18 cellular contexts compared by ENCODE assay signal in genomic region chr16:68499011-68499410, GRCh38.
A peak's percentile ranks its signal among the peaks of the same experiment; 100 is the strongest.
DNase-seq lines count a peak whose midpoint lies in the region; ATAC-seq and TF ChIP-seq lines count a peak whose summit lies in the region.
"Had no signal": no experiment of that assay in that cellular context is flagged by ENCODE, and none has a peak within 500 bp of the region (broad histone marks: within the 10 kb centered on the region; RNA-seq: fewer than 3 reads in every experiment).

No MANE protein-coding gene starts in this region.

- no peak for TF ChIP-seq CTCF in fibroblast of pulmonary artery (IDR thresholded peaks at IDR 0.05; ENCODE audit: low read length, missing control alignments)

- DNase-seq in NCI-H1694 treated with DMSO at 0.1 percent for 48 hours (lab: John Stamatoyannopoulos, UW) = peak; percentile 5
- DNase-seq in NCI-H1694 (lab: John Stamatoyannopoulos, UW) = no peak
- peak; percentile 31 to 38 for DNase-seq in Kasumi-1 (lab: John Stamatoyannopoulos, UW)
- DNase-seq in NCI-H82 (lab: John Stamatoyannopoulos, UW) = peak; percentile 80
- DNase-seq in fibroblast of pulmonary artery (ENCODE audit: low read depth) = peak; percentile 10
- DNase-seq in glomerular visceral epithelial cell (ENCODE audit: extremely low spot score) = no peak
- no peak for DNase-seq in NCI-H2227 treated with DMSO at 0.1 percent for 48 hours (lab: John Stamatoyannopoulos, UW)
- DNase-seq: activated CD4-positive, alpha-beta T cell treated with anti-CD3 and anti-CD28 coated beads, Interleukin-2, amount 10 ng/mL, durations not matched to agents 7 days and 5 days; activated CD8-positive, alpha-beta memory T cell treated with anti-CD3 and anti-CD28 coated beads, Interleukin-2, amount 50 U/mL, for 4 hours; activated effector memory CD4-positive, alpha-beta T cell treated with anti-CD3 and anti-CD28 coated beads, Interleukin-2, amount 50 U/mL, for 16 hours; cortex of kidney; heart right ventricle; nucleus accumbens; retina; T-helper 1 cell had no signal

- H3K4me3 ChIP-seq in fibroblast of pulmonary artery (replicated peaks; ENCODE audit: low read depth, low read length) = no peak overlapping the region
- H3K4me3 ChIP-seq: A549, heart right ventricle, suprapubic skin had no signal

- no peak for ATAC-seq in GM18519 (IDR thresholded peaks at IDR 0.05; ENCODE audit: low FRiP score, unreplicated experiment)
- ATAC-seq: A549, heart right ventricle had no signal

Comparison
In these comparisons a context has a peak if more than half of its experiments do, and no peak if none do; other contexts are left out.
1. DNase-seq: peak in NCI-H1694 treated with DMSO at 0.1 percent for 48 hours (single experiment), Kasumi-1 (2 of 2), NCI-H82 (single experiment) and fibroblast of pulmonary artery (single experiment); none in NCI-H1694 (single experiment), glomerular visceral epithelial cell (single experiment) and NCI-H2227 treated with DMSO at 0.1 percent for 48 hours (single experiment).